Comparison of ENCODE assay signal across 14 cellular contexts in the genomic region with DNA sequence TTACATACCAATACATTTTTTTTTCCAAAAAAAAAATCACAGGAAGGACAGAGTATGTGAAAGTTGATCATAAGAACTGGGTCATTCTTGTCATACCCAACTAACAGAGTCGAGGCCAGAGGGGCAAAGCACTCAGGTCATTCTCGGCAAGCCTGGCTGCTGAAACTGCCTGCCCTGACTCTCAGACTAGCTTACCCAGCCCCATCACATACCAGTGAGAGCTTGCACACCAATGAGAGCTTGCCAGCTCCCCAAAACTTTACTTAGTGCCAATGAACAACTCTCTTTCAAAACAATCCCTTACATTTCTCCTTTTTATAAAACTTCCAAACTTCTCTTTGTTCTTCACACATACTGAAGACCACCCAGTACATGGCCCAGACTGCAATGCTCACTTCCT. TPM values are rescaled to one million over a fixed set of nuclear protein-coding genes. Genes with fewer than 3 reads are reported as not detected.
A peak's percentile ranks its signal among the peaks of the same experiment; 100 is the strongest.
DNase-seq lines count a peak whose midpoint lies in the region; ATAC-seq and TF ChIP-seq lines count a peak whose summit lies in the region.
"Had no signal": no experiment of that assay in that cellular context is flagged by ENCODE, and none has a peak within 500 bp of the region (broad histone marks: within the 10 kb centered on the region; RNA-seq: fewer than 3 reads in every experiment).

No MANE protein-coding gene starts in this region.

- no peaks in the 10 kb centered on the region for H3K27me3 Mint-ChIP-seq in CD8-positive, alpha-beta T cell (ENCODE audit: low read depth)
- H3K27me3 Mint-ChIP-seq in HFFc6 (ENCODE audit: insufficient read depth) (no peaks in the 10 kb centered on the region; the same call in 1 of the 2 replicates), natural killer cell (ENCODE audit: low read depth in 2 of 2) (no peaks in the 10 kb centered on the region)

- H3K9me3 Mint-ChIP-seq in CD8-positive, alpha-beta T cell = no peaks in the 10 kb centered on the region
- no peaks in the 10 kb centered on the region for H3K9me3 Mint-ChIP-seq in HFFc6
- no peaks in the 10 kb centered on the region for H3K9me3 Mint-ChIP-seq in natural killer cell

- no peak overlapping the region for H3K4me3 Mint-ChIP-seq in CD8-positive, alpha-beta T cell
- peak overlapping the region; percentile 12; the same call in 1 of the 2 replicates for H3K4me3 Mint-ChIP-seq in HFFc6
- no peak overlapping the region for H3K4me3 Mint-ChIP-seq in natural killer cell

- CTCF ChIA-PET in CD8-positive, alpha-beta T cell (lab: Charles Lee) = interaction anchor here (0.8 to 2.4 kb wide), 2 partner anchors 10 to 70 kb away, joined by 3 to 5 read pairs; no protein-coding TSS in a partner anchor

- peaks cover 55% of the 10 kb centered on the region for H3K4me1 Mint-ChIP-seq in CD8-positive, alpha-beta T cell (ENCODE audit: low read depth)
- peaks cover 34% of the 10 kb centered on the region for H3K4me1 Mint-ChIP-seq in HFFc6 (ENCODE audit: low read depth)
- peaks cover 56 to 75% of the 10 kb centered on the region in 2 donors for H3K4me1 Mint-ChIP-seq in natural killer cell

- no peaks in the 10 kb centered on the region for H3K4me1 ChIP-seq in CD8-positive, alpha-beta T cell (ENCODE audit: insufficient read depth, low read length)
- H3K4me1 ChIP-seq in adipocyte (ENCODE audit: control insufficient read depth, insufficient read depth, low read length) = peaks cover 4% of the 10 kb centered on the region
- H3K4me1 ChIP-seq in mucosa of descending colon (ENCODE audit: low read depth) = peaks cover 20% of the 10 kb centered on the region

- intact Hi-C loops in CD8-positive, alpha-beta T cell (cut with DNase I, micrococcal nuclease) = no loop called here
- intact Hi-C loops in natural killer cell (cut with micrococcal nuclease) = no loop called here
- intact Hi-C loops in mucosa of descending colon (cut with DNase I, micrococcal nuclease) = no loop called here

- H3K36me3 ChIP-seq in CD8-positive, alpha-beta T cell (ENCODE audit: insufficient read depth, low read length) = peaks cover 7% of the 10 kb centered on the region
- H3K36me3 ChIP-seq in adipocyte (ENCODE audit: control insufficient read depth, insufficient read depth, low read length, severe bottlenecking) (peaks cover 11% of the 10 kb centered on the region), mucosa of descending colon (ENCODE audit: low read depth) (no peaks in the 10 kb centered on the region)

- H3K9ac ChIP-seq in adipocyte (ENCODE audit: low read length) = no peak overlapping the region

- no peaks in the 10 kb centered on the region for H3K27me3 ChIP-seq in CD8-positive, alpha-beta T cell (ENCODE audit: insufficient read depth, low read length)
- H3K27me3 ChIP-seq in adipocyte (replicated peaks; ENCODE audit: control insufficient read depth, insufficient read depth, low read length) = no peaks in the 10 kb centered on the region
- H3K27me3 ChIP-seq: neutrophil, right atrium auricular region had no signal

- POLR2A ChIA-PET in CD8-positive, alpha-beta T cell (lab: Charles Lee) = no interaction called here

- no peak for ATAC-seq in CD8-positive, alpha-beta T cell
- ATAC-seq in natural killer cell (no peak), mucosa of descending colon (no peak)
- ATAC-seq: Panc1 had no signal

- peaks cover 32% of the 10 kb centered on the region for H3K36me3 Mint-ChIP-seq in CD8-positive, alpha-beta T cell
- H3K36me3 Mint-ChIP-seq in HFFc6 (ENCODE audit: low read depth) (peaks cover 9% of the 10 kb centered on the region), natural killer cell (peaks cover 3% of the 10 kb centered on the region)

- H3K27ac ChIP-seq in CD8-positive, alpha-beta T cell (ENCODE audit: low read depth, low read length) = no peak overlapping the region
- H3K27ac ChIP-seq: neutrophil, right atrium auricular region, VCaP had no signal

- no peak for TF ChIP-seq CTCF in CD8-positive, alpha-beta T cell (IDR thresholded peaks at IDR 0.05)
- TF ChIP-seq CTCF in HFFc6 (IDR thresholded peaks at IDR 0.05) (no peak), natural killer cell (IDR thresholded peaks at IDR 0.05) (no peak), mucosa of descending colon (IDR thresholded peaks at IDR 0.05) (no peak)

- H3K9me3 ChIP-seq in CD8-positive, alpha-beta T cell (ENCODE audit: low read length) = no peaks in the 10 kb centered on the region
- H3K9me3 ChIP-seq in adipocyte (ENCODE audit: control insufficient read depth, low read length) = no peaks in the 10 kb centered on the region
- no peaks in the 10 kb centered on the region for H3K9me3 ChIP-seq in mucosa of descending colon
- H3K9me3 ChIP-seq: neutrophil, right atrium auricular region had no signal

- peak overlapping the region; percentile 41 for H3K27ac Mint-ChIP-seq in CD8-positive, alpha-beta T cell
- H3K27ac Mint-ChIP-seq in HFFc6 = peak overlapping the region; percentile 29
- H3K27ac Mint-ChIP-seq in natural killer cell = peak overlapping the region; percentile 9 to 72

- DNase-seq in CD8-positive, alpha-beta T cell = no peak
- DNase-seq in HFFc6 (no peak), adipocyte (ENCODE audit: low read depth) (peak; percentile 19), natural killer cell (no peak), mucosa of descending colon (no peak), NAMALWA (ENCODE audit: low spot score) (no peak), NCI-H524 (lab: John Stamatoyannopoulos, UW) (no peak)
- DNase-seq: central memory CD4-positive, alpha-beta T cell; Karpas-422; NCI-H1436 treated with DMSO at 0.1 percent for 48 hours had no signal

- H3K4me3 ChIP-seq in CD8-positive, alpha-beta T cell (ENCODE audit: low read depth, low read length) = no peak overlapping the region
- H3K4me3 ChIP-seq in adipocyte (ENCODE audit: low read length) (no peak overlapping the region), mucosa of descending colon (no peak overlapping the region)
- H3K4me3 ChIP-seq: right atrium auricular region had no signal

RNA-seq across cellular contexts. Expression of a gene that starts 48.9 kb away (rescaled TPM):
- total RNA-seq in CD8-positive, alpha-beta T cell = 10 to 100 TPM; 38.7 to 38.9 TPM
- total RNA-seq in HFFc6 (2021; fragmentation: NEBNext Ultra II Directional; extraction: Animal tissue kit (Norgen Biotek cat#: 25700)) = 100 to 1,000 TPM; 103 to 135 (median 122) TPM
- 100 to 1,000 TPM in 2 of 3 donors, 10 to 100 TPM in 1; 79.3 to 115 (median 110) TPM for total RNA-seq in natural killer cell
- 10 to 100 TPM; 57.8 to 83.5 (median 75.2) TPM for total RNA-seq in mucosa of descending colon
